ENCODE assay signal across 11 cellular contexts in the genomic region with DNA sequence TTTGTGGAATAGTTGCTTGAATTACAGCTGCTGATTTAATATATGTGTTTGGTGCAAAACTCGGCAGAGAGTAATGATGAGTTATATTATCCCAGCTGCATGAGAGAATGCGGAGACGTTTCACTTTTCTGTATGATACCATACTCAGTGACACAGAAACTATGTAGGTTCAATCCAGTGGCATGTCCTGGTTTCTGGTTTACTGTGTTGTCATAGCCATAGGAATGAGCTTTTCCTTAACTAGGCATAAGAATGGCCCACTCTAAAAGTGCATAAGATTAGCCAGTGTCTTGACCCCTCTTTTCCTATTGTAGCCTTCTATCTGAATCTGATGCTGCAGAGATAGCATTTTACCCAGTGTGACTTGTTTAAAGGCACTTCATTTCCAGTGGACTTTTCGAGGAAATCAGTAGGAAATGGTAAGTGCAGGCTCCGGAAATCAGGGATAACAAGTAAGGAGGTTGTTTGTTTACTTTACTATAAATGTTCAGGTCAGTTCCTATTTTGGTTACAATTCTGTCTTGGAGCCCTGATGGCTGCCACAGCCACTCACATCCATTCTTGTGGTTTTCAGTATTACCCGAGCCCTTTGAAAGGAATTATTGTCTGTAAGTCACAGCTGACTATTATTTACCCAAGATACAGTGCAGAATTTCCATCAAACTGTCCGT.
A peak's percentile ranks its signal among the peaks of the same experiment; 100 is the strongest.
DNase-seq lines count a peak whose midpoint lies in the region; ATAC-seq and TF ChIP-seq lines count a peak whose summit lies in the region.
"Had no signal": no experiment of that assay in that cellular context is flagged by ENCODE, and none has a peak within 500 bp of the region (broad histone marks: within the 10 kb centered on the region; RNA-seq: fewer than 3 reads in every experiment).

No MANE protein-coding gene starts in this region.

- no TSS peak for BruUV-seq in PC-3 (replicated peaks; lab: Mats Ljungman, UMichigan)

- peak overlapping the region; percentile 12; the same call in 1 of the 2 replicates for H3K4me2 ChIP-seq in PC-3 (ENCODE audit: low read length)

- TF ChIP-seq POLR2A in gastroesophageal sphincter (IDR thresholded peaks at IDR 0.05) (no peak), tibial nerve (IDR thresholded peaks at IDR 0.05) (no peak)

- CTCF ChIA-PET in PC-3 (lab: Charles Lee) = no interaction called here

- H4K20me1 ChIP-seq in PC-3 (ENCODE audit: low read length) = no peaks in the 10 kb centered on the region

- H3K9me2 ChIP-seq in PC-3 (replicated peaks; ENCODE audit: low read length) = no peaks in the 10 kb centered on the region

- H3K9me3 ChIP-seq in PC-3 (ENCODE audit: low read length) = no peaks in the 10 kb centered on the region
- H3K9me3 ChIP-seq in gastroesophageal sphincter = no peaks in the 10 kb centered on the region
- no peaks in the 10 kb centered on the region for H3K9me3 ChIP-seq in tibial nerve
- no peaks in the 10 kb centered on the region for H3K9me3 ChIP-seq in T-helper 17 cell (ENCODE audit: control insufficient read depth, low read length, poor library complexity, severe bottlenecking)

- intact Hi-C loops in PC-3 (cut with micrococcal nuclease) (no loop called here), left ventricle myocardium superior (cut with micrococcal nuclease) (no loop called here)

- no peaks in the 10 kb centered on the region for H3F3A ChIP-seq in PC-3 (ENCODE audit: low read length, unreplicated experiment)

- H3K27ac Mint-ChIP-seq in T-helper 17 cell = no peak overlapping the region
- H3K27ac Mint-ChIP-seq: activated CD8-positive, alpha-beta T cell treated with anti-CD3 and anti-CD28 coated beads for 36 hours had no signal

- H3K4me3 ChIP-seq in PC-3 (ENCODE audit: low read length) (no peak overlapping the region), gastroesophageal sphincter (no peak overlapping the region), tibial nerve (no peak overlapping the region)
- H3K4me3 ChIP-seq: SK-N-MC had no signal

- no peak overlapping the region for H2AFZ ChIP-seq in PC-3 (ENCODE audit: low read length)

- peak; percentile 17 for DNase-seq in GM03348 (ENCODE audit: low spot score)
- peak; percentile 21 for DNase-seq in PC-3
- peak; percentile 71 for DNase-seq in non-pigmented ciliary epithelial cell (ENCODE audit: low read depth)
- no peak for DNase-seq in left ventricle myocardium superior
- no peak for DNase-seq in tibial nerve (ENCODE audit: low spot score in 2 of 2)
- DNase-seq in T-helper 17 cell = no peak
- DNase-seq: activated CD8-positive, alpha-beta T cell treated with anti-CD3 and anti-CD28 coated beads for 36 hours; NCI-H2081 treated with DMSO at 0.1 percent for 48 hours had no signal

- H3K4me3 Mint-ChIP-seq in T-helper 17 cell = no peak overlapping the region
- H3K4me3 Mint-ChIP-seq: activated CD8-positive, alpha-beta T cell treated with anti-CD3 and anti-CD28 coated beads for 36 hours had no signal

- TF ChIP-seq EP300 in gastroesophageal sphincter (IDR thresholded peaks at IDR 0.05) (no peak), tibial nerve (IDR thresholded peaks at IDR 0.05) (no peak)

- H3K27me3 ChIP-seq in PC-3 (ENCODE audit: low read length) (no peaks in the 10 kb centered on the region), gastroesophageal sphincter (no peaks in the 10 kb centered on the region), tibial nerve (no peaks in the 10 kb centered on the region)

- H3K36me3 ChIP-seq in PC-3 (ENCODE audit: low read depth, low read length) (0 out of 2 replicates have a peak, but pooled peaks cover under 1% of the 10 kb centered on the region), gastroesophageal sphincter (no peaks in the 10 kb centered on the region), tibial nerve (no peaks in the 10 kb centered on the region)

- H3K9ac ChIP-seq in PC-3 (ENCODE audit: low read length) = no peak overlapping the region

- H3K79me2 ChIP-seq in PC-3 (ENCODE audit: low read length) = no peaks in the 10 kb centered on the region

- no peaks in the 10 kb centered on the region for H3K4me1 Mint-ChIP-seq in T-helper 17 cell

- H3K4me1 ChIP-seq in PC-3 (ENCODE audit: insufficient read depth, low read length) (peaks cover 14% of the 10 kb centered on the region), gastroesophageal sphincter (peaks cover 0 to 20% (median 3%) of the 10 kb centered on the region in 3 donors), tibial nerve (peaks cover 0 to 4% (median 0%) of the 10 kb centered on the region in 4 donors)

- POLR2A ChIA-PET in PC-3 (lab: Charles Lee; ENCODE audit: unreplicated experiment) = no interaction called here

- H3K27ac ChIP-seq in PC-3 (ENCODE audit: low read length) (no peak overlapping the region), gastroesophageal sphincter (peak overlapping the region in 3 of 4 donors; percentile 1 to 61 (median 25)), tibial nerve (no peak overlapping the region)
- H3K27ac ChIP-seq: SK-N-MC had no signal

- no peaks in the 10 kb centered on the region for H3K36me3 Mint-ChIP-seq in T-helper 17 cell (ENCODE audit: low read depth)

- WGBS in gastroesophageal sphincter (ENCODE audit: low coverage in 1 of 2), 2 donors = 34 to 51% methylated on average over 6 of the region's 7 CpGs
- 37 to 46% methylated on average over 7 of the region's 7 CpGs for WGBS in tibial nerve, 2 donors

- H3K27me3 Mint-ChIP-seq in T-helper 17 cell = no peaks in the 10 kb centered on the region
- H3K27me3 Mint-ChIP-seq: activated CD8-positive, alpha-beta T cell treated with anti-CD3 and anti-CD28 coated beads for 36 hours had no signal

- ATAC-seq in PC-3 = peak; percentile 80
- no peak for ATAC-seq in gastroesophageal sphincter
- ATAC-seq in HG03095 (IDR thresholded peaks at IDR 0.05; ENCODE audit: unreplicated experiment) = no peak
- ATAC-seq in left ventricle myocardium superior = no peak
- no peak for ATAC-seq in T-helper 17 cell
- ATAC-seq: activated CD8-positive, alpha-beta T cell treated with anti-CD3 and anti-CD28 coated beads for 36 hours had no signal

- TF ChIP-seq CTCF in PC-3 (conservative IDR thresholded peaks at IDR 0.05; ENCODE audit: low read depth, low read length) = no peak
- TF ChIP-seq CTCF in gastroesophageal sphincter (IDR thresholded peaks at IDR 0.05) = no peak
- no peak for TF ChIP-seq CTCF in tibial nerve (IDR thresholded peaks at IDR 0.05)

Comparison
In these comparisons a context has a peak if more than half of its experiments do, and no peak if none do; other contexts are left out.
1. DNase-seq: peak in GM03348 (single experiment), PC-3 (single experiment) and non-pigmented ciliary epithelial cell (single experiment); none in left ventricle myocardium superior (single experiment), tibial nerve (0 of 2) and T-helper 17 cell (0 of 3).
2. H3K27ac ChIP-seq: peak in gastroesophageal sphincter (3 of 4); none in PC-3 (single experiment) and tibial nerve (0 of 4).